ENCODE assay signal across 16 cellular contexts in the genomic region with DNA sequence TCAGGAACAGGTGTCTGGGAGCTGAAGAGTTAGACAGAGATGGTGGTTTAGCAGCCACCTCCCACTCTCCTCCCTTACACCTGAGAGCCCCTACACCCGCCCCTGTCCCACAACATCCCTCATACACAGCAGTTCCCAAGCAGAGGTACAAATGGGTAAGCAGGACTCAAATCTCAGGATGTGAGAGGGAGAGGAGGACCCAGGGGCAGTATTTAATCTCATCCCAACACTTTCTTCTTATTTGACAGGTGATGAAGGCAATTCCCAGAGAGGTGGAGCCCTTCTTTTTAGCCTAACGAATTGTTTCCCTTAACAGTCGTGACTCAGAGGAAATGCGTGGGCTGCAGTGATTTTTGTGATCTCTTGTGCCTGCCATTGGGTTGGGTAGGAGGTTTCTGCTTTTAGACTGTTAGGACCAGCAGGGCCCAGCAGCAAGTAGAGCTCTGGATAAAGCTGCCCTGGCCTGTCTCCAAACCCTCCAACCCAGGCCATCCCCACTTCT.
DNase-seq lines count a peak whose midpoint lies in the region; ATAC-seq and TF ChIP-seq lines count a peak whose summit lies in the region.
"Had no signal": no experiment of that assay in that cellular context is flagged by ENCODE, and none has a peak within 500 bp of the region (broad histone marks: within the 10 kb centered on the region; RNA-seq: fewer than 3 reads in every experiment).

No MANE protein-coding gene starts in this region.

- TF ChIP-seq CTCF in Caco-2 (IDR thresholded peaks at IDR 0.05; ENCODE audit: insufficient read depth in 1 of 2, low read depth in 1 of 2, low read length in 1 of 2, severe bottlenecking in 1 of 2, unreplicated experiment in 1 of 2): no peak

- no peak overlapping the region for H3K4me3 ChIP-seq in Caco-2 (ENCODE audit: low read depth, low read length)
- H3K4me3 ChIP-seq: heart right ventricle, Peyer's patch, upper lobe of left lung had no signal

- no peaks in the 10 kb centered on the region for H3K27me3 ChIP-seq in Caco-2 (replicated peaks; ENCODE audit: control insufficient read depth, insufficient read depth, low read length)
- H3K27me3 ChIP-seq: Peyer's patch, upper lobe of left lung had no signal

- no peaks in the 10 kb centered on the region for H3K9me3 ChIP-seq in Caco-2
- H3K9me3 ChIP-seq: heart right ventricle, Peyer's patch, upper lobe of left lung had no signal

- H3K27me3 Mint-ChIP-seq in activated naive CD8-positive, alpha-beta T cell treated with anti-CD3 and anti-CD28 coated beads, Interleukin-2, amount 50 U/mL, for 24 hours: peaks cover 17% of the 10 kb centered on the region
- peaks cover 9% of the 10 kb centered on the region for H3K27me3 Mint-ChIP-seq in Caco-2 (ENCODE audit: insufficient read depth, unreplicated experiment)

- ATAC-seq in HG03442 (IDR thresholded peaks at IDR 0.05; ENCODE audit: unreplicated experiment): peak; percentile 49
- ATAC-seq in activated naive CD8-positive, alpha-beta T cell treated with anti-CD3 and anti-CD28 coated beads, Interleukin-2, amount 50 U/mL, for 24 hours: peak; percentile 81
- ATAC-seq: heart right ventricle, sciatic nerve had no signal

- H3K4me1 Mint-ChIP-seq in activated naive CD8-positive, alpha-beta T cell treated with anti-CD3 and anti-CD28 coated beads, Interleukin-2, amount 50 U/mL, for 24 hours: peaks cover 34% of the 10 kb centered on the region
- H3K4me1 Mint-ChIP-seq in Caco-2 (ENCODE audit: low read depth, unreplicated experiment): no peaks in the 10 kb centered on the region

- H3K9me3 Mint-ChIP-seq in activated naive CD8-positive, alpha-beta T cell treated with anti-CD3 and anti-CD28 coated beads, Interleukin-2, amount 50 U/mL, for 24 hours: no peaks in the 10 kb centered on the region
- H3K9me3 Mint-ChIP-seq in Caco-2 (ENCODE audit: unreplicated experiment): no peaks in the 10 kb centered on the region
- H3K9me3 Mint-ChIP-seq: CD4-positive, alpha-beta memory T cell; mesothelial cell of epicardium had no signal

- H3K36me3 Mint-ChIP-seq in activated naive CD8-positive, alpha-beta T cell treated with anti-CD3 and anti-CD28 coated beads, Interleukin-2, amount 50 U/mL, for 24 hours (ENCODE audit: low read depth): no peaks in the 10 kb centered on the region
- H3K36me3 Mint-ChIP-seq in Caco-2 (ENCODE audit: insufficient read depth, unreplicated experiment): no peaks in the 10 kb centered on the region
- H3K36me3 Mint-ChIP-seq: CD4-positive, alpha-beta memory T cell; mesothelial cell of epicardium had no signal

- intact Hi-C loops in Caco-2 (cut with micrococcal nuclease; ENCODE audit: unreplicated experiment): loop anchor here (10.0 kb wide), 1 partner anchor 131 kb away; no protein-coding TSS in a partner anchor

- DNase-seq in COLO829 (ENCODE audit: low spot score) (peak; percentile 39), LoVo (ENCODE audit: low spot score) (no peak), DMS114 treated with DMSO at 0.1 percent for 48 hours (lab: John Stamatoyannopoulos, UW; ENCODE audit: unreplicated experiment) (no peak), Caco-2 (no peak), NCI-H2107 treated with DMSO at 0.1 percent for 48 hours (lab: John Stamatoyannopoulos, UW; ENCODE audit: unreplicated experiment) (no peak)
- DNase-seq in activated naive CD8-positive, alpha-beta T cell treated with anti-CD3 and anti-CD28 coated beads, Interleukin-2, amount 50 U/mL, for 24 hours: peak; percentile 57
- DNase-seq in stimulated activated CD4-positive, alpha-beta T cell treated with anti-CD3 and anti-CD28 coated beads, Interleukin-12 subunit alpha, Interleukin-12 subunit beta, amount 100 ng/mL, for 48 hours (ENCODE audit: low read depth in 2 of 3, low spot score in 1 of 3): peak; percentile 44 to 66 (median 45)
- DNase-seq: CD4-positive, alpha-beta memory T cell; heart right ventricle; NCI-H1417 treated with DMSO at 0.1 percent for 48 hours; Peyer's patch; upper lobe of left lung; WERI-Rb-1 had no signal

- no peak overlapping the region for H3K4me3 Mint-ChIP-seq in activated naive CD8-positive, alpha-beta T cell treated with anti-CD3 and anti-CD28 coated beads, Interleukin-2, amount 50 U/mL, for 24 hours
- H3K4me3 Mint-ChIP-seq in Caco-2 (ENCODE audit: unreplicated experiment): no peak overlapping the region
- H3K4me3 Mint-ChIP-seq: CD4-positive, alpha-beta memory T cell; mesothelial cell of epicardium had no signal

- POLR2A ChIA-PET in Caco-2 (lab: Charles Lee): interaction anchor here (0.7 kb wide), 1 partner anchor 369 kb away, joined by 3 read pairs; no protein-coding TSS in a partner anchor

- H3K27ac Mint-ChIP-seq in activated naive CD8-positive, alpha-beta T cell treated with anti-CD3 and anti-CD28 coated beads, Interleukin-2, amount 50 U/mL, for 24 hours: peak overlapping the region; percentile 53
- no peak overlapping the region for H3K27ac Mint-ChIP-seq in Caco-2 (ENCODE audit: unreplicated experiment)
- H3K27ac Mint-ChIP-seq: CD4-positive, alpha-beta memory T cell; mesothelial cell of epicardium had no signal

- H3K4me1 ChIP-seq in Caco-2: no peaks in the 10 kb centered on the region
- H3K4me1 ChIP-seq: heart right ventricle, Peyer's patch, upper lobe of left lung had no signal

- no TSS peak for BruUV-seq in Caco-2 (replicated peaks; lab: Mats Ljungman, UMichigan)

- CTCF ChIA-PET in Caco-2 (lab: Charles Lee): no interaction called here

- H3K36me3 ChIP-seq in Caco-2 (ENCODE audit: control insufficient read depth, insufficient read depth, low read length): no peaks in the 10 kb centered on the region
- H3K36me3 ChIP-seq: heart right ventricle, Peyer's patch, upper lobe of left lung, WERI-Rb-1 had no signal

Comparison
In these comparisons a context has a peak if more than half of its experiments do, and no peak if none do; other contexts are left out.
1. DNase-seq: peak in COLO829 (single experiment), activated naive CD8-positive, alpha-beta T cell treated with anti-CD3 and anti-CD28 coated beads, Interleukin-2, amount 50 U/mL, for 24 hours (single experiment) and stimulated activated CD4-positive, alpha-beta T cell treated with anti-CD3 and anti-CD28 coated beads, Interleukin-12 subunit alpha, Interleukin-12 subunit beta, amount 100 ng/mL, for 48 hours (3 of 3); none in LoVo (single experiment), DMS114 treated with DMSO at 0.1 percent for 48 hours (single experiment), Caco-2 (0 of 2) and NCI-H2107 treated with DMSO at 0.1 percent for 48 hours (single experiment).